ENCODE assay signal across 20 cellular contexts in the genomic region with DNA sequence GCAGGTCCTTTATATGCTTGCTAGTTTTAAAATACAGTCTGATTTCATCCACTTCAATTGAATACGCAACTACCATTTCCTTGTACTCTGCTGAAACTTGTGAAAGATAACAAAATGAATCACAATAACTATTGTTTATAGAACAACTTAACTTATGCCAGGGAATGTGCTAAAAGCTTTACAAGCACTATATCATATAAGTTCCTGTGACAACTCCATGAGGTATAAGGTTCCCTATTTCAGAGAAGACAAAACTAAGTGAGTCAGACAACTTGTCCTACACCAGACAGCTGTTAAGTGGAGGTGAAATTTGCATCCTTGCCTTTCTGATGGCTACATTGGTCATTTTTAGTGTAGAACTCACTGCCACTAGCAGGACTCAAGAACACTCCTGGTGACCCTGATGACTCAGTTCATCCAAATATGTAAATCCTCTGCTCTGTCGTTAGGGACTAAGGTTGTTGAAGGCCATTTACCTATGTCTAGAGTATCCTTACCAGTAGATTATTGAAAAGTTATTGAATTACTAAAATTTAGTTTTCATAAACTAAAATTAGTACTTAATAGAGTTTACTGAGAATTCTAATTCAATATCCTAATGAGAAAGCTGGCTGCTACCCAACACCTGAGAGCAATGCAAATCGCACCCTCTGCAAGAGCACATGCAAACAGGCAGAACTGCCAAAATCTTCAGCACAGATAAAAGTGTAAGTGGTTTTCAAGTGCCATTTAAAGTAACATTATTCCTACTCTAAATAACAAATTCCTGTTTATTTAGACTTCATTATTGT.
DNase-seq lines count a peak whose midpoint lies in the region; ATAC-seq, FAIRE-seq and TF ChIP-seq lines count a peak whose summit lies in the region.
"Had no signal": no experiment of that assay in that cellular context is flagged by ENCODE, and none has a peak within 500 bp of the region (broad histone marks: within the 10 kb centered on the region; RNA-seq: fewer than 3 reads in every experiment).

No MANE protein-coding gene starts in this region.

- FAIRE-seq in small intestine (lab: Jason Lieb, UNC): no peak
- FAIRE-seq: GM12878 had no signal

- no peaks in the 10 kb centered on the region for H3K27me3 ChIP-seq in lung (ENCODE audit: control insufficient read depth, insufficient read depth)
- no peaks in the 10 kb centered on the region for H3K27me3 ChIP-seq in small intestine (ENCODE audit: control insufficient read depth in 2 of 2, insufficient read depth in 2 of 2, low read length in 2 of 2)
- H3K27me3 ChIP-seq: brain microvascular endothelial cell, gastrocnemius medialis, spleen, suprapubic skin had no signal

- H3K4me3 ChIP-seq in lung (no peak overlapping the region), small intestine (ENCODE audit: low read depth in 1 of 2, low read length in 2 of 2) (no peak overlapping the region)
- H3K4me3 ChIP-seq: coronary artery, gastrocnemius medialis, GM12878, spleen, suprapubic skin had no signal

- ATAC-seq in GM18870 (IDR thresholded peaks at IDR 0.05; ENCODE audit: unreplicated experiment) (peak; percentile 51), lung (ENCODE audit: insufficient read depth, low FRiP score) (peak; percentile 79), HG03097 (IDR thresholded peaks at IDR 0.05; ENCODE audit: low FRiP score, unreplicated experiment) (no peak)
- ATAC-seq: gastrocnemius medialis, GM12878 had no signal

- DNase-seq in NCI-H1105 treated with DMSO at 0.1 percent for 48 hours (lab: John Stamatoyannopoulos, UW) (peak; percentile 94), NCI-H510A treated with DMSO at 0.1 percent for 48 hours (lab: John Stamatoyannopoulos, UW) (peak; percentile 12), lung (ENCODE audit: low spot score) (no peak), small intestine (no peak), T-helper 9 cell (no peak), Kasumi-1 (lab: John Stamatoyannopoulos, UW) (no peak)
- DNase-seq: activated CD4-positive, CD25-positive, alpha-beta regulatory T cell; activated naive CD8-positive, alpha-beta T cell treated with anti-CD3 and anti-CD28 coated beads, Interleukin-2, amount 10 ng/mL, durations not matched to agents 7 days and 5 days; brain microvascular endothelial cell; gastrocnemius medialis; GDM1; midbrain; MV-4-11; NCI-H69; spleen had no signal

- no peak overlapping the region for H3K27ac ChIP-seq in lung (ENCODE audit: low read depth in 1 of 2, low read length in 1 of 2)
- H3K27ac ChIP-seq in small intestine (ENCODE audit: low read depth in 1 of 2, low read length in 1 of 2): no peak overlapping the region
- H3K27ac ChIP-seq: brain microvascular endothelial cell, coronary artery, gastrocnemius medialis, spleen, suprapubic skin had no signal

- WGBS in lung, 2 donors: 51 to 67% methylated on average over 3 of the region's 3 CpGs
- 64 to 67% (median 65%) methylated on average over 3 of the region's 3 CpGs for WGBS in small intestine, 3 donors

- no peak for TF ChIP-seq CTCF in lung (IDR thresholded peaks at IDR 0.05; ENCODE audit: control extremely low read depth, extremely low read depth)

- H3K9me3 ChIP-seq in lung (ENCODE audit: control insufficient read depth in 2 of 2, insufficient read depth in 1 of 2, low read length in 1 of 2) (no peaks in the 10 kb centered on the region), small intestine (ENCODE audit: control insufficient read depth, low read depth) (no peaks in the 10 kb centered on the region)
- H3K9me3 ChIP-seq: gastrocnemius medialis, spleen, suprapubic skin had no signal

- H3K36me3 ChIP-seq in lung (ENCODE audit: control insufficient read depth in 2 of 2, insufficient read depth in 2 of 2, low read length in 2 of 2): no peaks in the 10 kb centered on the region
- no peaks in the 10 kb centered on the region for H3K36me3 ChIP-seq in small intestine (ENCODE audit: control insufficient read depth in 2 of 2, insufficient read depth in 2 of 2, low read length in 2 of 2)
- H3K36me3 ChIP-seq: brain microvascular endothelial cell, gastrocnemius medialis, spleen, suprapubic skin had no signal

- H3K4me1 ChIP-seq in lung (ENCODE audit: control insufficient read depth in 2 of 2, insufficient read depth in 2 of 2, low read length in 2 of 2) (no peaks in the 10 kb centered on the region), small intestine (ENCODE audit: control insufficient read depth in 2 of 2, insufficient read depth in 1 of 2, low read depth in 1 of 2, low read length in 1 of 2) (no peaks in the 10 kb centered on the region)
- H3K4me1 ChIP-seq: gastrocnemius medialis, spleen had no signal

Comparison
In these comparisons a context has a peak if more than half of its experiments do, and no peak if none do; other contexts are left out.
1. DNase-seq: peak in NCI-H1105 treated with DMSO at 0.1 percent for 48 hours (single experiment) and NCI-H510A treated with DMSO at 0.1 percent for 48 hours (single experiment); none in lung (single experiment), small intestine (single experiment), T-helper 9 cell (single experiment) and Kasumi-1 (0 of 2).